Comparison of ENCODE assay signal across 22 cellular contexts in the genomic region with DNA sequence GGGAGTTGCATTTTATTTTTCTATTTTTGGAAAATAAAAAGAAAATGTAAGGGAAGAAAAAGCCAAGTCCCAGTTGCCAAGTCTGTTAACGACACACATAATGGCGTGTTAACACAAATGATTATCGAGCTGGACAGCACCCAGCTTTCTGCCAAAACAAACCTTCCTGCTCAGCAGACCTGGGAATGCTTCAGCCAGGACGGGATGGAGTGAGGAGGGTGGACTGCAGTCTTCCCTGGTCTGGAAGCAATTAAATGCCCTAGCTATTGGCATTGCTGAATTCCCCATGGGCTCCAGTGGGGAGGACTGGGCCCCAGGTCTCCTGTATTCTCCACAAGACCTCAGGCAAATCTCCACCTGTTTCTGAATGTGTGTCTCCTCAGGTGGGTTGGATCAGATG.
DNase-seq lines count a peak whose midpoint lies in the region; ATAC-seq, FAIRE-seq and TF ChIP-seq lines count a peak whose summit lies in the region.
"Had no signal": no experiment of that assay in that cellular context is flagged by ENCODE, and none has a peak within 500 bp of the region (broad histone marks: within the 10 kb centered on the region; RNA-seq: fewer than 3 reads in every experiment).

No MANE protein-coding gene starts in this region.

- H3K27me3 Mint-ChIP-seq in CD14-positive monocyte (ENCODE audit: low read depth in 3 of 3), result peaks cover 2 to 7% (median 7%) of the 10 kb centered on the region in 3 donors
- H3K27me3 Mint-ChIP-seq in endodermal cell (ENCODE audit: insufficient read depth), result peaks cover 4% of the 10 kb centered on the region

- H3K4me1 ChIP-seq in thyroid gland (peaks cover 3 to 11% of the 10 kb centered on the region in 2 donors), endodermal cell (ENCODE audit: control insufficient read depth, insufficient read depth, low read length) (no peaks in the 10 kb centered on the region)
- H3K4me1 ChIP-seq: BLaER1 had no signal

- ATAC-seq in GM21390 (IDR thresholded peaks at IDR 0.05; ENCODE audit: unreplicated experiment), result no peak

- H3K36me3 Mint-ChIP-seq in CD14-positive monocyte, result no peaks in the 10 kb centered on the region
- no peaks in the 10 kb centered on the region for H3K36me3 Mint-ChIP-seq in endodermal cell (ENCODE audit: low read depth)
- H3K36me3 Mint-ChIP-seq: CD4-positive, alpha-beta memory T cell had no signal

- no peak overlapping the region for H3K27ac Mint-ChIP-seq in CD14-positive monocyte
- H3K27ac Mint-ChIP-seq in endodermal cell, result no peak overlapping the region

- FAIRE-seq in GM12891 (lab: Jason Lieb, UNC), result no peak
- FAIRE-seq: G401.6, GM19239, H54 had no signal

- H3K9me3 ChIP-seq in thyroid gland, result no peaks in the 10 kb centered on the region
- no peaks in the 10 kb centered on the region for H3K9me3 ChIP-seq in endodermal cell (ENCODE audit: control insufficient read depth, low read length)

- DNase-seq in RPMI7951 (ENCODE audit: low read depth) (peak; percentile 46), fibroblast of gingiva (ENCODE audit: low read depth) (peak; percentile 65), thyroid gland (peak; percentile 47 to 60), CD14-positive monocyte (ENCODE audit: low spot score) (no peak), GM12891 (ENCODE audit: insufficient read length, low spot score) (no peak), endodermal cell (no peak)
- DNase-seq: CD4-positive, alpha-beta memory T cell; Kasumi-1; MG63; NCI-H1417; NCI-H187; NCI-H510A treated with DMSO at 0.1 percent for 48 hours; NCI-H82; SHP77 treated with DMSO at 0.1 percent for 48 hours had no signal

- H3K4me3 ChIP-seq in thyroid gland (replicated peaks in 1 of 3), result no peak overlapping the region
- no peak overlapping the region for H3K4me3 ChIP-seq in endodermal cell (ENCODE audit: low read length)
- H3K4me3 ChIP-seq: BLaER1, MG63, SK-N-MC had no signal

- H3K9ac ChIP-seq in endodermal cell (ENCODE audit: extremely low read depth, low read length, poor library complexity, severe bottlenecking), result no peak overlapping the region
- H3K9ac ChIP-seq: BLaER1 had no signal

- H3K9me3 Mint-ChIP-seq in CD14-positive monocyte (peaks cover 0 to 10% (median 4%) of the 10 kb centered on the region in 7 donors), endodermal cell (no peaks in the 10 kb centered on the region)

- H3K4me3 Mint-ChIP-seq in CD14-positive monocyte (no peak overlapping the region), endodermal cell (no peak overlapping the region)
- H3K4me3 Mint-ChIP-seq: CD4-positive, alpha-beta memory T cell had no signal

- intact Hi-C loops in thyroid gland (cut with DNase I), result no loop called here
- intact Hi-C loops in CD14-positive monocyte (cut with micrococcal nuclease), result no loop called here

- TF ChIP-seq POLR2A in thyroid gland (IDR thresholded peaks at IDR 0.05) (no peak), GM12891 (IDR thresholded peaks at IDR 0.05; ENCODE audit: low read depth, low read length) (no peak)

- H3K27ac ChIP-seq in thyroid gland (no peak overlapping the region), endodermal cell (ENCODE audit: low read depth, low read length) (no peak overlapping the region)
- H3K27ac ChIP-seq: BLaER1, RWPE1, SK-N-MC had no signal

- no peaks in the 10 kb centered on the region for H3K4me1 Mint-ChIP-seq in CD14-positive monocyte
- no peaks in the 10 kb centered on the region for H3K4me1 Mint-ChIP-seq in endodermal cell
- H3K4me1 Mint-ChIP-seq: CD4-positive, alpha-beta memory T cell had no signal

- 13 to 26% methylated on average over 4 of the region's 4 CpGs for WGBS in thyroid gland, 2 donors
- WGBS in endodermal cell (ENCODE audit: insufficient coverage in 1 of 2, insufficient read length in 1 of 2), 2 experiments, result 89 to 92% methylated on average over 3 to 4 of the region's 4 CpGs

- H3K36me3 ChIP-seq in thyroid gland, result no peaks in the 10 kb centered on the region
- H3K36me3 ChIP-seq in endodermal cell (ENCODE audit: control insufficient read depth, insufficient read depth, low read length), result no peaks in the 10 kb centered on the region
- H3K36me3 ChIP-seq: BLaER1, MG63 had no signal

- TF ChIP-seq EP300 in Ishikawa (IDR thresholded peaks at IDR 0.05; ENCODE audit: borderline replicate concordance), result no peak

- TF ChIP-seq RAD21 in Ishikawa (IDR thresholded peaks at IDR 0.05; ENCODE audit: low read depth), result no peak

- TF ChIP-seq CTCF in thyroid gland (IDR thresholded peaks at IDR 0.05) (no peak), CD14-positive monocyte (IDR thresholded peaks at IDR 0.05) (no peak), endodermal cell (conservative IDR thresholded peaks at IDR 0.05) (no peak)

- H3K27me3 ChIP-seq in thyroid gland (no peaks in the 10 kb centered on the region), endodermal cell (ENCODE audit: control insufficient read depth, insufficient read depth, low read length, poor library complexity, severe bottlenecking) (peaks cover 10% of the 10 kb centered on the region)
- H3K27me3 ChIP-seq: BLaER1, MG63 had no signal

TF ChIP-seq in Ishikawa, 13 proteins besides CTCF, POLR2A, EP300 and RAD21 (continues in another document):
- TF ChIP-seq, protein P1, sequence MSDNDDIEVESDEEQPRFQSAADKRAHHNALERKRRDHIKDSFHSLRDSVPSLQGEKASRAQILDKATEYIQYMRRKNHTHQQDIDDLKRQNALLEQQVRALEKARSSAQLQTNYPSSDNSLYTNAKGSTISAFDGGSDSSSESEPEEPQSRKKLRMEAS (IDR thresholded peaks at IDR 0.05), result no peak
- TF ChIP-seq, protein P2, sequence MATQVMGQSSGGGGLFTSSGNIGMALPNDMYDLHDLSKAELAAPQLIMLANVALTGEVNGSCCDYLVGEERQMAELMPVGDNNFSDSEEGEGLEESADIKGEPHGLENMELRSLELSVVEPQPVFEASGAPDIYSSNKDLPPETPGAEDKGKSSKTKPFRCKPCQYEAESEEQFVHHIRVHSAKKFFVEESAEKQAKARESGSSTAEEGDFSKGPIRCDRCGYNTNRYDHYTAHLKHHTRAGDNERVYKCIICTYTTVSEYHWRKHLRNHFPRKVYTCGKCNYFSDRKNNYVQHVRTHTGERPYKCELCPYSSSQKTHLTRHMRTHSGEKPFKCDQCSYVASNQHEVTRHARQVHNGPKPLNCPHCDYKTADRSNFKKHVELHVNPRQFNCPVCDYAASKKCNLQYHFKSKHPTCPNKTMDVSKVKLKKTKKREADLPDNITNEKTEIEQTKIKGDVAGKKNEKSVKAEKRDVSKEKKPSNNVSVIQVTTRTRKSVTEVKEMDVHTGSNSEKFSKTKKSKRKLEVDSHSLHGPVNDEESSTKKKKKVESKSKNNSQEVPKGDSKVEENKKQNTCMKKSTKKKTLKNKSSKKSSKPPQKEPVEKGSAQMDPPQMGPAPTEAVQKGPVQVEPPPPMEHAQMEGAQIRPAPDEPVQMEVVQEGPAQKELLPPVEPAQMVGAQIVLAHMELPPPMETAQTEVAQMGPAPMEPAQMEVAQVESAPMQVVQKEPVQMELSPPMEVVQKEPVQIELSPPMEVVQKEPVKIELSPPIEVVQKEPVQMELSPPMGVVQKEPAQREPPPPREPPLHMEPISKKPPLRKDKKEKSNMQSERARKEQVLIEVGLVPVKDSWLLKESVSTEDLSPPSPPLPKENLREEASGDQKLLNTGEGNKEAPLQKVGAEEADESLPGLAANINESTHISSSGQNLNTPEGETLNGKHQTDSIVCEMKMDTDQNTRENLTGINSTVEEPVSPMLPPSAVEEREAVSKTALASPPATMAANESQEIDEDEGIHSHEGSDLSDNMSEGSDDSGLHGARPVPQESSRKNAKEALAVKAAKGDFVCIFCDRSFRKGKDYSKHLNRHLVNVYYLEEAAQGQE (IDR thresholded peaks at IDR 0.05; ENCODE audit: low read depth), result peak; percentile 43; the same call in 1 of the 2 replicates
- TF ChIP-seq TAF1 (IDR thresholded peaks at IDR 0.05; ENCODE audit: low read depth) (no peak), NFIC (IDR thresholded peaks at IDR 0.05) (no peak), TCF12 (IDR thresholded peaks at IDR 0.05; ENCODE audit: low read depth) (no peak), ZBTB7A (IDR thresholded peaks at IDR 0.05; ENCODE audit: low read depth) (no peak), CREB1 (IDR thresholded peaks at IDR 0.05; ENCODE audit: low read depth) (no peak)

TF ChIP-seq in GM12891, 5 proteins besides CTCF, POLR2A, EP300 and RAD21:
- TF ChIP-seq POLR2AphosphoS5 (IDR thresholded peaks at IDR 0.05; ENCODE audit: low read depth, low read length) (no peak), TAF1 (IDR thresholded peaks at IDR 0.05; ENCODE audit: low read depth, low read length) (no peak), SPI1 (IDR thresholded peaks at IDR 0.05; ENCODE audit: low read depth, low read length) (no peak), POU2F2 (IDR thresholded peaks at IDR 0.05; ENCODE audit: low read depth, low read length) (no peak), PAX5 (IDR thresholded peaks at IDR 0.05; ENCODE audit: insufficient read depth, low read length, severe bottlenecking) (no peak)

Comparison
In these comparisons a context has a peak if more than half of its experiments do, and no peak if none do; other contexts are left out.
1. DNase-seq: peak in RPMI7951 (single experiment), fibroblast of gingiva (single experiment) and thyroid gland (2 of 2); none in CD14-positive monocyte (single experiment), GM12891 (single experiment) and endodermal cell (single experiment).